25 cellular contexts compared by ENCODE assay signal in genomic region chr19:28264556-28264955, GRCh38.
"Had no signal": no experiment of that assay in that cellular context is flagged by ENCODE, and none has a peak within 500 bp of the region (broad histone marks: within the 10 kb centered on the region; RNA-seq: fewer than 3 reads in every experiment).

No MANE protein-coding gene starts in this region.

- H3K36me3 ChIP-seq: ascending aorta, SJSA1 had no signal

- H3K27me3 ChIP-seq: ascending aorta, body of pancreas, SJSA1 had no signal

- ATAC-seq: activated CD8-positive, alpha-beta memory T cell treated with anti-CD3 and anti-CD28 coated beads, Interleukin-2, amount 10 ng/mL, durations not matched to agents 7 days and 5 days; activated naive CD8-positive, alpha-beta T cell treated with anti-CD3 and anti-CD28 coated beads, Interleukin-2, amount 50 U/mL, for 24 hours; body of pancreas; K562; Panc1; SK-N-SH treated with all-trans-retinoic acid at 6 μM for 48 hours had no signal

- DNase-seq: activated CD4-positive, alpha-beta T cell treated with anti-CD3 and anti-CD28 coated beads for 1 hour; activated CD4-positive, alpha-beta T cell treated with anti-CD3 and anti-CD28 coated beads, Interleukin-2, amount 10 ng/mL, durations not matched to agents 24 days and 14 days; activated CD4-positive, alpha-beta T cell treated with anti-CD3 and anti-CD28 coated beads, Interleukin-2, amount 50 U/mL, for 48 hours; activated CD8-positive, alpha-beta memory T cell treated with anti-CD3 and anti-CD28 coated beads, Interleukin-2, amount 10 ng/mL, durations not matched to agents 7 days and 5 days; activated effector memory CD4-positive, alpha-beta T cell treated with Interleukin-2 at 50 U/mL for 16 hours; activated naive CD4-positive, alpha-beta T cell; activated naive CD8-positive, alpha-beta T cell treated with anti-CD3 and anti-CD28 coated beads, Interleukin-2, amount 50 U/mL, for 24 hours; activated T-cell treated with anti-CD3 and anti-CD28 coated beads, Interleukin-2, amount 50 U/mL, for 24 hours; amniotic stem cell; body of pancreas; Kasumi-1; NCI-H1417; NCI-H2029; NCI-H510A treated with DMSO at 0.1 percent for 48 hours; NCI-H69; NK-92 treated with Interleukin-12 subunit alpha and Interleukin-12 subunit beta, amount 100 ng/mL, for 24 hours; OCI-M1; Right ventricle myocardium superior; SW 1271 had no signal

- H3K4me3 ChIP-seq: ascending aorta, body of pancreas, K562, SJSA1 had no signal

- H3K4me1 ChIP-seq: ascending aorta, body of pancreas, SJSA1 had no signal

- H3K27ac ChIP-seq: ascending aorta, body of pancreas, RWPE1, SJSA1 had no signal
